15 cellular contexts compared by ENCODE assay signal in genomic region chr12:115660211-115660805, GRCh38.
A peak's percentile ranks its signal among the peaks of the same experiment; 100 is the strongest.
DNase-seq lines count a peak whose midpoint lies in the region; ATAC-seq and TF ChIP-seq lines count a peak whose summit lies in the region.
"Had no signal": no experiment of that assay in that cellular context is flagged by ENCODE, and none has a peak within 500 bp of the region (broad histone marks: within the 10 kb centered on the region; RNA-seq: fewer than 3 reads in every experiment).

No MANE protein-coding gene starts in this region.

- H3K9me3 ChIP-seq in breast epithelium, result no peaks in the 10 kb centered on the region
- H3K9me3 ChIP-seq in lower lobe of right lung, result no peaks in the 10 kb centered on the region
- H3K9me3 ChIP-seq: MG63 had no signal

- no peak overlapping the region for H3K4me3 Mint-ChIP-seq in MCF 10A (ENCODE audit: unreplicated experiment)
- H3K4me3 Mint-ChIP-seq: stimulated activated memory B cell treated with anti-CD40 and anti-IgM and Interleukin-4, amounts not matched to agents 10 μg/mL and 1 μg/mL and 100 μg/mL, for 72 hours had no signal

- no peak for TF ChIP-seq POLR2A in breast epithelium (IDR thresholded peaks at IDR 0.05)

- ATAC-seq in lower lobe of right lung (peak in 1 of 2 donors; percentile 33), HG03159 (IDR thresholded peaks at IDR 0.05; ENCODE audit: unreplicated experiment) (no peak), GM21576 (IDR thresholded peaks at IDR 0.05; ENCODE audit: unreplicated experiment) (no peak)
- ATAC-seq: stimulated activated memory B cell treated with anti-CD40 and anti-IgM and Interleukin-4, amounts not matched to agents 10 μg/mL and 1 μg/mL and 100 μg/mL, for 72 hours had no signal

- peaks cover 9% of the 10 kb centered on the region for H3K9me3 Mint-ChIP-seq in MCF 10A (ENCODE audit: unreplicated experiment)

- H3K4me1 Mint-ChIP-seq in MCF 10A (ENCODE audit: insufficient read depth, unreplicated experiment), result peaks cover 29% of the 10 kb centered on the region
- H3K4me1 Mint-ChIP-seq: stimulated activated memory B cell treated with anti-CD40 and anti-IgM and Interleukin-4, amounts not matched to agents 10 μg/mL and 1 μg/mL and 100 μg/mL, for 72 hours had no signal

- BruUV-seq in MCF 10A (replicated peaks; lab: Mats Ljungman, UMichigan), result no TSS peak

- no peaks in the 10 kb centered on the region for H3K27me3 Mint-ChIP-seq in MCF 10A (ENCODE audit: insufficient read depth, unreplicated experiment)

- H3K36me3 ChIP-seq in breast epithelium (no peaks in the 10 kb centered on the region), lower lobe of right lung (no peaks in the 10 kb centered on the region)
- H3K36me3 ChIP-seq: MG63 had no signal

- H3K36me3 Mint-ChIP-seq in MCF 10A (ENCODE audit: insufficient read depth, unreplicated experiment), result no peaks in the 10 kb centered on the region
- H3K36me3 Mint-ChIP-seq: stimulated activated memory B cell treated with anti-CD40 and anti-IgM and Interleukin-4, amounts not matched to agents 10 μg/mL and 1 μg/mL and 100 μg/mL, for 72 hours had no signal

- H3K27ac ChIP-seq in breast epithelium (peak overlapping the region in 1 of 2 donors; percentile 12), lower lobe of right lung (peak overlapping the region; percentile 46)
- H3K27ac ChIP-seq: 22Rv1 had no signal

- H3K27me3 ChIP-seq in breast epithelium (no peaks in the 10 kb centered on the region), lower lobe of right lung (ENCODE audit: low read depth) (peaks cover 5% of the 10 kb centered on the region)
- H3K27me3 ChIP-seq: MG63 had no signal

- TF ChIP-seq CTCF in MCF 10A (IDR thresholded peaks at IDR 0.05; ENCODE audit: unreplicated experiment) (no peak), breast epithelium (IDR thresholded peaks at IDR 0.05) (no peak), lower lobe of right lung (IDR thresholded peaks at IDR 0.05) (no peak)

- DNase-seq in MCF 10A (ENCODE audit: unreplicated experiment) (peak; percentile 55), breast epithelium (ENCODE audit: low spot score in 2 of 2) (no peak), ecto neural progenitor cell (ENCODE audit: low spot score) (peak; percentile 14), lower lobe of right lung (no peak), NCI-H2029 treated with DMSO at 0.1 percent for 48 hours (lab: John Stamatoyannopoulos, UW) (no peak), NCI-H2196 treated with DMSO at 0.1 percent for 48 hours (lab: John Stamatoyannopoulos, UW; ENCODE audit: unreplicated experiment) (no peak)
- DNase-seq: DMS153, NCI-H446, nucleus accumbens, T1000 had no signal

- intact Hi-C loops in MCF 10A (cut with micrococcal nuclease), result no loop called here
- intact Hi-C loops in breast epithelium (cut with DNase I; ENCODE audit: low total_unique reads), result no loop called here
- intact Hi-C loops in lower lobe of right lung (cut with DNase I), result no loop called here

- no peaks in the 10 kb centered on the region for H3K4me1 ChIP-seq in breast epithelium
- H3K4me1 ChIP-seq in lower lobe of right lung, result peaks cover 15% of the 10 kb centered on the region

- CTCF ChIA-PET in MCF 10A (lab: Yijun Ruan, JAX), result no interaction called here

- no peak overlapping the region for H3K27ac Mint-ChIP-seq in MCF 10A (ENCODE audit: low read depth, unreplicated experiment)
- H3K27ac Mint-ChIP-seq: stimulated activated memory B cell treated with anti-CD40 and anti-IgM and Interleukin-4, amounts not matched to agents 10 μg/mL and 1 μg/mL and 100 μg/mL, for 72 hours had no signal

- H3K4me3 ChIP-seq in breast epithelium, result no peak overlapping the region
- H3K4me3 ChIP-seq in lower lobe of right lung, result no peak overlapping the region
- H3K4me3 ChIP-seq: MG63 had no signal

- POLR2A ChIA-PET in MCF 10A (lab: Yijun Ruan, JAX), result no interaction called here

Comparison
In these comparisons a context has a peak if more than half of its experiments do, and no peak if none do; other contexts are left out.
1. DNase-seq: peak in MCF 10A (single experiment) and ecto neural progenitor cell (single experiment); none in breast epithelium (0 of 2), lower lobe of right lung (single experiment), NCI-H2029 treated with DMSO at 0.1 percent for 48 hours (single experiment) and NCI-H2196 treated with DMSO at 0.1 percent for 48 hours (single experiment).